Comparison of ENCODE assay signal across 23 cellular contexts in the genomic region with DNA sequence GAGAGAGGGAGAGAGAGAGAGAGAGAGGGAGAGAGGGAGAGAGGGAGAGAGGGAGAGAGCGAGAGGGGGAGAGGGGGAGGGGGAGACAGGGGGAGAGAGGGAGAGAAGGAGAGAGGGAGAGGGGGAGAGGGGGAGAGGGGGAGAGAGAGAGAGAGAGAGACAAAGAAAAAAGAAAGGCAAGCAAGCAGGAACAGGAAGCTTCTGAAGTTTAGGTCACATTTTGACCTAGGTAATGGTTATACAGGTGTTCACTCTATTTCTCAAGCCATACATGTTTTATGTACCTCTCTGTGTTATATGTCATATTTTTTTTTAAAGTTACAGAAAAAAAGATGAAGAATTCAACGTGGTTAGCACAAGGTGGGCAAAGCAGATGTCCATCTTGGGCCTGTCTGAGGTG. TPM values are rescaled to one million over a fixed set of nuclear protein-coding genes. Genes with fewer than 3 reads are reported as not detected.
DNase-seq lines count a peak whose midpoint lies in the region; ATAC-seq, FAIRE-seq and TF ChIP-seq lines count a peak whose summit lies in the region.
"Had no signal": no experiment of that assay in that cellular context is flagged by ENCODE, and none has a peak within 500 bp of the region (broad histone marks: within the 10 kb centered on the region; RNA-seq: fewer than 3 reads in every experiment).

No MANE protein-coding gene starts in this region.

- POLR2A ChIA-PET in HepG2 (lab: Yijun Ruan, JAX): interaction anchor here (0.8 to 1.2 kb wide), 2 partner anchors 9 to 11 kb away, joined by 3 read pairs; no protein-coding TSS in a partner anchor

- TF ChIP-seq EP300 in HepG2 (IDR thresholded peaks at IDR 0.05; ENCODE audit: low read depth in 2 of 2, low read length in 2 of 2) (no peak), HepG2 (CRISPR knock-in tag; IDR thresholded peaks at IDR 0.05; ENCODE audit: borderline replicate concordance) (no peak), sigmoid colon (IDR thresholded peaks at IDR 0.05) (no peak)

- no TSS peak for BruUV-seq in HepG2 (replicated peaks; lab: Mats Ljungman, UMichigan)

- TF ChIP-seq CTCF in HepG2 (CRISPR knock-in tag; IDR thresholded peaks at IDR 0.05) (no peak), right lobe of liver (IDR thresholded peaks at IDR 0.05) (no peak), hepatocyte (IDR thresholded peaks at IDR 0.05; ENCODE audit: poor library complexity) (no peak), sigmoid colon (IDR thresholded peaks at IDR 0.05) (no peak), heart right ventricle (IDR thresholded peaks at IDR 0.05) (no peak)

- in situ Hi-C loops in HepG2 (cut with HindIII; ENCODE audit: extremely low pct_ligation_motif_present, low pct_unique_long_range_greater_than_20kb) (no loop called here), GM23248 (cut with MboI) (no loop called here)

- TF ChIP-seq POLR2A in HepG2 (IDR thresholded peaks at IDR 0.05; ENCODE audit: insufficient read depth in 1 of 2, low read depth in 2 of 2, low read length in 2 of 2) (no peak), right lobe of liver (IDR thresholded peaks at IDR 0.05) (no peak), sigmoid colon (IDR thresholded peaks at IDR 0.05) (no peak)

- H3K4me3 ChIP-seq in HepG2 (replicated peaks in 1 of 3; ENCODE audit: insufficient read depth in 1 of 3, low read depth in 2 of 3, low read length in 3 of 3): no peak overlapping the region
- no peak overlapping the region for H3K4me3 ChIP-seq in right lobe of liver
- H3K4me3 ChIP-seq in hepatocyte: no peak overlapping the region
- no peak overlapping the region for H3K4me3 ChIP-seq in sigmoid colon
- no peak overlapping the region for H3K4me3 ChIP-seq in heart right ventricle
- no peak overlapping the region for H3K4me3 ChIP-seq in GM23248
- H3K4me3 ChIP-seq: BLaER1, GM12878, GM23338 had no signal

- H3K27me3 ChIP-seq in HepG2 (ENCODE audit: control insufficient read depth in 1 of 2, insufficient read depth in 2 of 2, low read length in 2 of 2): no peaks in the 10 kb centered on the region
- H3K27me3 ChIP-seq in right lobe of liver: no peaks in the 10 kb centered on the region
- H3K27me3 ChIP-seq in hepatocyte: no peaks in the 10 kb centered on the region
- no peaks in the 10 kb centered on the region for H3K27me3 ChIP-seq in sigmoid colon
- no peaks in the 10 kb centered on the region for H3K27me3 ChIP-seq in heart right ventricle
- no peaks in the 10 kb centered on the region for H3K27me3 ChIP-seq in GM23248 (replicated peaks; ENCODE audit: insufficient read depth)
- H3K27me3 ChIP-seq: BLaER1 had no signal

- H3K4me1 ChIP-seq in HepG2 (ENCODE audit: insufficient read depth, low read length): peaks cover 87% of the 10 kb centered on the region
- H3K4me1 ChIP-seq in right lobe of liver: peaks cover 0 to 52% (median 7%) of the 10 kb centered on the region in 4 donors
- H3K4me1 ChIP-seq in hepatocyte (ENCODE audit: insufficient read depth): peaks cover 61% of the 10 kb centered on the region
- peaks cover 0 to 44% (median 33%) of the 10 kb centered on the region in 4 donors for H3K4me1 ChIP-seq in sigmoid colon
- peaks cover 8 to 74% (median 49%) of the 10 kb centered on the region in 9 donors for H3K4me1 ChIP-seq in heart right ventricle
- peaks cover 9% of the 10 kb centered on the region for H3K4me1 ChIP-seq in GM23248 (ENCODE audit: insufficient read depth)
- H3K4me1 ChIP-seq: BLaER1 had no signal

- H3K27ac ChIP-seq in HepG2 (ENCODE audit: extremely low read length, insufficient read depth, low read length) (no peak overlapping the region), right lobe of liver (no peak overlapping the region), hepatocyte (peak overlapping the region; percentile 24), sigmoid colon (peak overlapping the region in 3 of 4 donors; percentile 64 to 69 (median 65)), heart right ventricle (no peak overlapping the region), GM23248 (no peak overlapping the region)
- H3K27ac ChIP-seq: 22Rv1, BLaER1 had no signal

- peaks cover 21 to 75% of the 10 kb centered on the region in 2 experiments for H3K36me3 ChIP-seq in HepG2 (replicated peaks in 1 of 2; ENCODE audit: control insufficient read depth in 1 of 2, insufficient read depth in 2 of 2, low read length in 2 of 2)
- H3K36me3 ChIP-seq in right lobe of liver: peaks cover 0 to 19% (median 0%) of the 10 kb centered on the region in 4 donors
- H3K36me3 ChIP-seq in hepatocyte (replicated peaks; ENCODE audit: insufficient read depth, low read depth): no peaks in the 10 kb centered on the region
- no peaks in the 10 kb centered on the region for H3K36me3 ChIP-seq in sigmoid colon
- H3K36me3 ChIP-seq in heart right ventricle: peaks cover 0 to 15% (median 0%) of the 10 kb centered on the region in 9 donors
- no peaks in the 10 kb centered on the region for H3K36me3 ChIP-seq in GM23248 (ENCODE audit: low read depth)

- no peak overlapping the region for H3K9ac ChIP-seq in HepG2 (ENCODE audit: insufficient read depth, low read depth, low read length)
- H3K9ac ChIP-seq in GM23248: no peak overlapping the region
- H3K9ac ChIP-seq: BLaER1 had no signal

- no peaks in the 10 kb centered on the region for H3K9me3 ChIP-seq in HepG2 (ENCODE audit: low read length)
- no peaks in the 10 kb centered on the region for H3K9me3 ChIP-seq in right lobe of liver
- H3K9me3 ChIP-seq in hepatocyte (ENCODE audit: low read depth): no peaks in the 10 kb centered on the region
- no peaks in the 10 kb centered on the region for H3K9me3 ChIP-seq in sigmoid colon
- no peaks in the 10 kb centered on the region for H3K9me3 ChIP-seq in heart right ventricle
- no peaks in the 10 kb centered on the region for H3K9me3 ChIP-seq in GM23248 (ENCODE audit: low read depth)
- H3K9me3 ChIP-seq: BLaER1 had no signal

- H4K20me1 ChIP-seq in HepG2 (ENCODE audit: insufficient read depth, low read length): peaks cover 28% of the 10 kb centered on the region
- no peaks in the 10 kb centered on the region for H4K20me1 ChIP-seq in hepatocyte (ENCODE audit: insufficient read depth, poor library complexity, severe bottlenecking)
- no peaks in the 10 kb centered on the region for H4K20me1 ChIP-seq in GM23248 (ENCODE audit: insufficient read depth)

- no peak for TF ChIP-seq RAD21 in HepG2 (CRISPR knock-in tag; IDR thresholded peaks at IDR 0.05)

- no peaks in the 10 kb centered on the region for H3K9me2 ChIP-seq in hepatocyte (replicated peaks; ENCODE audit: insufficient read depth)
- no peaks in the 10 kb centered on the region for H3K9me2 ChIP-seq in GM23248 (ENCODE audit: insufficient read depth)

- H3K79me2 ChIP-seq in HepG2 (ENCODE audit: insufficient read depth, low read length) (peaks cover 95% of the 10 kb centered on the region), hepatocyte (peaks cover 82% of the 10 kb centered on the region), GM23248 (ENCODE audit: insufficient read depth) (no peaks in the 10 kb centered on the region)

- no peak for FAIRE-seq in HepG2 (lab: Jason Lieb, UNC)
- FAIRE-seq: A204.1, D721Med, GM12878, GM19239 had no signal

- H3K4me2 ChIP-seq in HepG2 (ENCODE audit: low read depth, low read length) (no peak overlapping the region), hepatocyte (no peak overlapping the region), GM23248 (ENCODE audit: unreplicated experiment) (no peak overlapping the region)
- H3K4me2 ChIP-seq: BLaER1, GM23338 had no signal

- no peaks in the 10 kb centered on the region for H3F3A ChIP-seq in GM23248 (ENCODE audit: insufficient read depth)

- H2AFZ ChIP-seq in HepG2 (ENCODE audit: low read length): no peak overlapping the region
- no peak overlapping the region for H2AFZ ChIP-seq in hepatocyte
- no peak overlapping the region for H2AFZ ChIP-seq in GM23248
- H2AFZ ChIP-seq: GM23338 had no signal

- WGBS in HepG2 (ENCODE audit: low lambda C conversion rate): 85% methylated on average over 2 of the region's 2 CpGs
- WGBS in right lobe of liver (ENCODE audit: insufficient coverage, low coverage, low lambda C conversion rate, missing lambda C conversion rate): 80% methylated on average over 1 of the region's 2 CpGs
- 100% methylated on average over 1 of the region's 2 CpGs for WGBS in hepatocyte (ENCODE audit: low lambda C conversion rate, missing lambda C conversion rate)
- WGBS in sigmoid colon, 2 donors: 32 to 94% methylated on average over 1 to 2 of the region's 2 CpGs
- 90 to 92% methylated on average over 1 of the region's 2 CpGs for WGBS in heart right ventricle, 2 donors
- 82 to 88% methylated on average over 2 of the region's 2 CpGs for WGBS in GM23248 (ENCODE audit: low coverage in 1 of 2, low lambda C conversion rate in 2 of 2, missing lambda C conversion rate in 2 of 2), 2 experiments

- ATAC-seq in HepG2 (no peak), right lobe of liver (no peak), heart right ventricle (no peak)
- ATAC-seq: GM12878, GM23338, HCT116 had no signal

- CTCF ChIA-PET in HepG2 (lab: Yijun Ruan, JAX; ENCODE audit: low intra/inter-chr PET ratio, low total read pairs): no interaction called here

- DNase-seq in HepG2 (ENCODE audit: low spot score) (no peak), right lobe of liver (no peak), hepatocyte (ENCODE audit: low spot score) (no peak), sigmoid colon (no peak), heart right ventricle (no peak), GM23248 (no peak), NCI-H146 treated with DMSO at 0.1 percent for 48 hours (lab: John Stamatoyannopoulos, UW; ENCODE audit: unreplicated experiment) (no peak)
- DNase-seq in activated naive CD4-positive, alpha-beta T cell treated with Interleukin-2 at 50 U/mL for 16 hours: no peak
- DNase-seq: CD4-positive, alpha-beta T cell; CD8-positive, alpha-beta memory T cell; DMS 273 treated with DMSO at 0.1 percent for 48 hours; DMS79; EL; GDM1; H9 had no signal

- intact Hi-C loops in HepG2 (cut with micrococcal nuclease; ENCODE audit: unreplicated experiment): no loop called here
- intact Hi-C loops in right lobe of liver (cut with DNase I): no loop called here
- intact Hi-C loops in sigmoid colon (cut with DNase I): no loop called here
- intact Hi-C loops in heart right ventricle (cut with DNase I): no loop called here

RNA-seq across cellular contexts. Expression of a gene that starts 9.4 kb away (rescaled TPM):
- total RNA-seq in HepG2 (2016; rRNA removed; fragmentation: Illumina TruSeq; extraction: Trizol) (53.6 and 59.5 TPM in 2 replicates), right lobe of liver (10 to 100 TPM; 19.8 to 54.2 (median 28.5) TPM), hepatocyte (58.0 and 58.3 TPM in 2 replicates), sigmoid colon (1 to 10 TPM; 6.5 to 8.6 (median 7.0) TPM), heart right ventricle (10 to 100 TPM; 35.5 to 97.4 (median 75.5) TPM)
- 19.0 and 21.3 TPM in 2 replicates for total RNA-seq in HepG2 (2016; cell fraction: cytosol; rRNA removed; fragmentation: Illumina TruSeq; extraction: Trizol; ENCODE audit: low read depth)
- total RNA-seq in HepG2 (2016; cell fraction: insoluble cytoplasmic fraction; rRNA removed; fragmentation: Illumina TruSeq; extraction: Trizol): 55.9 and 56.5 TPM in 2 replicates
- total RNA-seq in HepG2 (2016; cell fraction: membrane; rRNA removed; fragmentation: Illumina TruSeq; extraction: Trizol): 22.2 and 23.0 TPM in 2 replicates
- total RNA-seq in HepG2 (2016; cell fraction: nucleus; rRNA removed; fragmentation: Illumina TruSeq; extraction: Trizol): 124 and 133 TPM in 2 replicates
- polyA plus RNA-seq in HepG2 (2011; rRNA removed) (22.6 and 24.9 TPM in 2 replicates), hepatocyte (39.0 and 43.7 TPM in 2 replicates), sigmoid colon (10 to 100 TPM; 13.2 to 17.5 (median 16.9) TPM), heart right ventricle (10 to 100 TPM in 1 of 2 donors, 1 to 10 TPM in 1; 5.0 to 14.9 TPM), GM23248 (2016; fragmentation: Nextera tagmentation; extraction: Ambion mirVana) (3.3 and 3.4 TPM in 2 replicates)
- 11.6 and 12.3 TPM in 2 replicates for polyA plus RNA-seq in HepG2 (2011; cell fraction: cytosol; rRNA removed)
- 42.8 and 45.1 TPM in 2 replicates for polyA plus RNA-seq in HepG2 (2011; cell fraction: nucleus; rRNA removed)
- 23.2 and 25.7 TPM in 2 replicates for polyA plus RNA-seq in HepG2 (2012)
- 3.5 and 3.8 TPM in 2 replicates for polyA plus RNA-seq in HepG2 (2016; cell fraction: cytosol; fragmentation: Illumina TruSeq; extraction: Trizol; ENCODE audit: low read depth)
- polyA plus RNA-seq in HepG2 (2016; cell fraction: insoluble cytoplasmic fraction; fragmentation: Illumina TruSeq; extraction: Trizol; ENCODE audit: low read depth): 20.6 and 26.3 TPM in 2 replicates
- polyA plus RNA-seq in HepG2 (2016; cell fraction: membrane; fragmentation: Illumina TruSeq; extraction: Trizol; ENCODE audit: low read depth): 6.4 and 7.5 TPM in 2 replicates
- 67.3 and 71.2 TPM in 2 replicates for polyA plus RNA-seq in HepG2 (2016; cell fraction: nucleus; fragmentation: Illumina TruSeq; extraction: Trizol; ENCODE audit: insufficient read depth, low read depth)
- 4.6 and 265 TPM in 2 replicates for polyA minus RNA-seq in HepG2 (2011; rRNA and poly(A)+ RNA removed; ENCODE audit: low replicate concordance)
- polyA minus RNA-seq in HepG2 (2011; cell fraction: cytosol; rRNA and poly(A)+ RNA removed): 58.2 and 64.4 TPM in 2 replicates
- 179 and 208 TPM in 2 replicates for polyA minus RNA-seq in HepG2 (2011; cell fraction: nucleus; rRNA and poly(A)+ RNA removed)
- 6.2 and 9.4 TPM in 2 replicates for total RNA-seq in GM23248 (2014; rRNA removed; shearing (Covaris generic))
- polyA plus RNA-seq: CD8-positive, alpha-beta memory T cell had no signal

Comparison
In these comparisons a context has a peak if more than half of its experiments do, and no peak if none do; other contexts are left out.
1. H3K27ac ChIP-seq: peak in hepatocyte (single experiment) and sigmoid colon (3 of 4); none in HepG2 (single experiment), right lobe of liver (0 of 3), heart right ventricle (0 of 10) and GM23248 (single experiment).